In the genomic region with DNA sequence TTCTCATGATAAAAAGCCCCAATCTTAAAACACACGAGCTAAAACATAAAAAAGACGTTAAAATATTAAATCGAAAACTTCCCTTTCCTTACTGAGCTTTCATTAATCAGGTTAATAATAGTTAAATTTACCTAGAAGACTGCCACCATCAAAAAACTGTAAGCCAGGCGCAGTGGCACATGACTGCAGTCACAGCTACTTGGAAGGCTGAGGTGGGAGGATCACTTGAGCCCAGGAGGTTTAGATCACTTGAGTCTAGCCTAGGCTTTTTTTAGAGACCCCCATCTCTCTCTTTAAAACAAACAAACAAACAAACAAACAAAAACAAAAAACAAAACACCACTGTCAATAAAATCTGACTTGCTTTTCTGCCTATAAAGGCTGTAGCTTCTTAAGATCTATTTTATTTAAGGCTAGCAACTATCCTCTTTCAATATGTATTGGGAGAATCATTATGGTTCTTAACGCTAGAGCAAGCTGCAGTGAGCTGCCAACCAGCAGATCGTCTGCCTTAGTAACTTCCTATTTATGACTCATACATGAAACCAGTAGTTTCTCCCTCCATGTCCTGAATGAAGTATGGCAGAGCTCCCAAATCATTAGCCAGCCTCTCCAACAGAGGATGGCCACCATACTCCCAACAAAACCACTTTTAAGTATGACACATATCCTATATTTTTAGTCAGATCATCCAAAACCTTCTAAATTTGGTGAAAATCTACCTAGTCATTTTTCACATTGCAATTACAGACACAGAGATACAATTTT, we compare ENCODE assay signal across 8 cellular contexts.
DNase-seq lines count a peak whose midpoint lies in the region; TF ChIP-seq lines count a peak whose summit lies in the region.

No MANE protein-coding gene starts in this region.

- H3K36me3 ChIP-seq in Loucy (ENCODE audit: insufficient read depth, low read length) = peaks cover 5% of the 10 kb centered on the region; the same call in 1 of the 2 replicates

- peaks cover 12% of the 10 kb centered on the region for H3K36me3 Mint-ChIP-seq in activated T-cell treated with anti-CD3 and anti-CD28 coated beads, Interleukin-2, amount 50 U/mL, for 24 hours (ENCODE audit: low read depth)

- no peaks in the 10 kb centered on the region for H3F3A ChIP-seq in Loucy (ENCODE audit: low read depth)

- no peak overlapping the region for H2AFZ ChIP-seq in Loucy (ENCODE audit: low read length)

- peak overlapping the region; percentile 61 for H3K4me2 ChIP-seq in Loucy (ENCODE audit: low read depth, low read length, poor library complexity, severe bottlenecking)

- DNase-seq in activated T-cell treated with anti-CD3 and anti-CD28 coated beads, Interleukin-2, amount 50 U/mL, for 24 hours = no peak
- DNase-seq in activated T-cell treated with anti-CD3 and anti-CD28 coated beads for 4 hours (no peak), H4 (ENCODE audit: low spot score) (peak; percentile 90), astrocyte of the hippocampus (ENCODE audit: low read depth, low spot score) (peak; percentile 83), mucosa of gallbladder (ENCODE audit: low spot score) (peak; percentile 36), NCI-H1092 (lab: John Stamatoyannopoulos, UW) (no peak), inferior parietal cortex (ENCODE audit: extremely low spot score) (no peak)

- H3K4me3 ChIP-seq in Loucy (ENCODE audit: low read length, poor library complexity, severe bottlenecking) = peak overlapping the region; percentile 45

- H3K9ac ChIP-seq in Loucy (ENCODE audit: low read depth, low read length, poor library complexity, severe bottlenecking) = no peak overlapping the region

- peaks cover 95% of the 10 kb centered on the region for H3K79me2 ChIP-seq in Loucy (ENCODE audit: insufficient read depth, low read length)

- peaks cover 3% of the 10 kb centered on the region for H3K9me3 Mint-ChIP-seq in activated T-cell treated with anti-CD3 and anti-CD28 coated beads, Interleukin-2, amount 50 U/mL, for 24 hours

- peak overlapping the region; percentile 61 for H3K27ac Mint-ChIP-seq in activated T-cell treated with anti-CD3 and anti-CD28 coated beads, Interleukin-2, amount 50 U/mL, for 24 hours

- peaks cover 26% of the 10 kb centered on the region for H4K20me1 ChIP-seq in Loucy (ENCODE audit: insufficient read depth, low read length, poor library complexity, severe bottlenecking)

- H3K27me3 Mint-ChIP-seq in activated T-cell treated with anti-CD3 and anti-CD28 coated beads, Interleukin-2, amount 50 U/mL, for 24 hours = no peaks in the 10 kb centered on the region

- H3K27me3 ChIP-seq in Loucy (ENCODE audit: insufficient read depth, low read length, poor library complexity, severe bottlenecking) = no peaks in the 10 kb centered on the region

- H3K4me3 Mint-ChIP-seq in activated T-cell treated with anti-CD3 and anti-CD28 coated beads, Interleukin-2, amount 50 U/mL, for 24 hours = no peak overlapping the region

- H3K9me3 ChIP-seq in Loucy (ENCODE audit: insufficient read depth, low read depth, low read length) = no peaks in the 10 kb centered on the region

- H3K9me2 ChIP-seq in Loucy (replicated peaks; ENCODE audit: low read depth, low read length) = no peaks in the 10 kb centered on the region

- H3K4me1 ChIP-seq in Loucy (ENCODE audit: insufficient read depth, low read length, poor library complexity, severe bottlenecking) = peaks cover 37% of the 10 kb centered on the region

- H3K4me1 Mint-ChIP-seq in activated T-cell treated with anti-CD3 and anti-CD28 coated beads, Interleukin-2, amount 50 U/mL, for 24 hours (ENCODE audit: low read depth) = peaks cover 33% of the 10 kb centered on the region

- no peak for TF ChIP-seq CTCF in Loucy (conservative IDR thresholded peaks at IDR 0.05; ENCODE audit: low read length)

Comparison
In these comparisons a context has a peak if more than half of its experiments do, and no peak if none do; other contexts are left out.
1. DNase-seq: peak in H4 (single experiment), astrocyte of the hippocampus (single experiment) and mucosa of gallbladder (single experiment); none in activated T-cell treated with anti-CD3 and anti-CD28 coated beads, Interleukin-2, amount 50 U/mL, for 24 hours (single experiment), activated T-cell treated with anti-CD3 and anti-CD28 coated beads for 4 hours (single experiment), NCI-H1092 (single experiment) and inferior parietal cortex (single experiment).